10 cellular contexts compared by ENCODE assay signal in the genomic region with DNA sequence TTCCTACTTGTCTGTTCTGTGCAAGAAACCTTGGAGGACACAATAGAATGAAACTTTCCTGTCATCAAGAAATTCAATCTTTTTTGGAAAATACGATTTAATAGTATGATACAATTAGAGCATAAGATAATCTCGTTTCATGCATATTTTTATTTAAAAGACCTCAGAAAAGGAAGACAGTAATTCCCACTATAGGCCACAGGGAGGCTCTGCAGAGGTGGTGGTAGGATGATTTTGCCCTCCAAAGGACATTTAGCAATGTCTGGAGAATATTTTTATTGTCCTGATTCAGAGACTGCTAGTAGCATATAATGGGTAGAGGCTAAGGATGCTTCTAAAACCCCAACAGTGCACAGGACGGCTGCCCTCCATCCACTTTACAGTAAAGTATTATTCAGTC.
A peak's percentile ranks its signal among the peaks of the same experiment; 100 is the strongest.
DNase-seq lines count a peak whose midpoint lies in the region; ATAC-seq and TF ChIP-seq lines count a peak whose summit lies in the region.
"Had no signal": no experiment of that assay in that cellular context is flagged by ENCODE, and none has a peak within 500 bp of the region (broad histone marks: within the 10 kb centered on the region; RNA-seq: fewer than 3 reads in every experiment).

No MANE protein-coding gene starts in this region.

- POLR2A ChIA-PET in activated CD4-positive, alpha-beta memory T cell treated with anti-CD3 and anti-CD28 coated beads for 36 hours (lab: Charles Lee), result no interaction called here

- ATAC-seq in upper lobe of left lung (ENCODE audit: low FRiP score in 2 of 2) (no peak), GM18870 (IDR thresholded peaks at IDR 0.05; ENCODE audit: unreplicated experiment) (no peak), HG03469 (IDR thresholded peaks at IDR 0.05; ENCODE audit: unreplicated experiment) (no peak)

- DNase-seq in GM03348 (ENCODE audit: low spot score) (peak; percentile 12), Kasumi-1 (lab: John Stamatoyannopoulos, UW) (peak; percentile 33 to 56), astrocyte of the hippocampus (ENCODE audit: low read depth, low spot score) (peak; percentile 8), mesothelial cell of epicardium (ENCODE audit: low spot score in 2 of 2, unreplicated experiment in 2 of 2) (no peak), upper lobe of left lung (no peak)
- no peak for DNase-seq in activated CD4-positive, alpha-beta memory T cell treated with anti-CD3 and anti-CD28 coated beads for 36 hours
- DNase-seq: activated CD4-positive, CD25-positive, alpha-beta regulatory T cell; NCI-H146 had no signal

- H3K27ac ChIP-seq in upper lobe of left lung, result no peak overlapping the region

- no peak overlapping the region for H3K4me3 Mint-ChIP-seq in mesothelial cell of epicardium
- no peak overlapping the region for H3K4me3 Mint-ChIP-seq in activated CD4-positive, alpha-beta memory T cell treated with anti-CD3 and anti-CD28 coated beads for 36 hours

- TF ChIP-seq EP300 in upper lobe of left lung (IDR thresholded peaks at IDR 0.05), result no peak

- TF ChIP-seq CTCF in mesothelial cell of epicardium (IDR thresholded peaks at IDR 0.05; ENCODE audit: unreplicated experiment) (peak; percentile 45), upper lobe of left lung (IDR thresholded peaks at IDR 0.05) (no peak)

- no peak overlapping the region for H3K4me3 ChIP-seq in upper lobe of left lung

- 30 to 47% methylated on average over 3 of the region's 3 CpGs for WGBS in upper lobe of left lung, 2 donors

- no peak for TF ChIP-seq POLR2A in upper lobe of left lung (IDR thresholded peaks at IDR 0.05)

- peaks cover 3% of the 10 kb centered on the region for H3K9me3 Mint-ChIP-seq in mesothelial cell of epicardium
- no peaks in the 10 kb centered on the region for H3K9me3 Mint-ChIP-seq in activated CD4-positive, alpha-beta memory T cell treated with anti-CD3 and anti-CD28 coated beads for 36 hours

- H3K4me1 Mint-ChIP-seq in mesothelial cell of epicardium, result peaks cover 3% of the 10 kb centered on the region
- H3K4me1 Mint-ChIP-seq in activated CD4-positive, alpha-beta memory T cell treated with anti-CD3 and anti-CD28 coated beads for 36 hours (ENCODE audit: low read depth), result peaks cover under 1% of the 10 kb centered on the region

- no peaks in the 10 kb centered on the region for H3K4me1 ChIP-seq in upper lobe of left lung

- no peaks in the 10 kb centered on the region for H3K36me3 ChIP-seq in upper lobe of left lung

- no peaks in the 10 kb centered on the region for H3K36me3 Mint-ChIP-seq in mesothelial cell of epicardium
- no peaks in the 10 kb centered on the region for H3K36me3 Mint-ChIP-seq in activated CD4-positive, alpha-beta memory T cell treated with anti-CD3 and anti-CD28 coated beads for 36 hours

- CTCF ChIA-PET in activated CD4-positive, alpha-beta memory T cell treated with anti-CD3 and anti-CD28 coated beads for 36 hours (lab: Charles Lee), result no interaction called here

- H3K27ac Mint-ChIP-seq in mesothelial cell of epicardium, result no peak overlapping the region
- H3K27ac Mint-ChIP-seq in activated CD4-positive, alpha-beta memory T cell treated with anti-CD3 and anti-CD28 coated beads for 36 hours, result no peak overlapping the region

- intact Hi-C loops in activated CD4-positive, alpha-beta memory T cell treated with anti-CD3 and anti-CD28 coated beads for 36 hours (cut with micrococcal nuclease), result loop anchor here (5.0 kb wide), 1 partner anchor 78 kb away; no protein-coding TSS in a partner anchor

- H3K27me3 ChIP-seq in upper lobe of left lung, result no peaks in the 10 kb centered on the region

- no peaks in the 10 kb centered on the region for H3K9me3 ChIP-seq in upper lobe of left lung

- no peaks in the 10 kb centered on the region for H3K27me3 Mint-ChIP-seq in mesothelial cell of epicardium (ENCODE audit: low read depth)
- no peaks in the 10 kb centered on the region for H3K27me3 Mint-ChIP-seq in activated CD4-positive, alpha-beta memory T cell treated with anti-CD3 and anti-CD28 coated beads for 36 hours

Comparison
In these comparisons a context has a peak if more than half of its experiments do, and no peak if none do; other contexts are left out.
1. DNase-seq: peak in GM03348 (single experiment), Kasumi-1 (2 of 2) and astrocyte of the hippocampus (single experiment); none in mesothelial cell of epicardium (0 of 2), upper lobe of left lung (0 of 2) and activated CD4-positive, alpha-beta memory T cell treated with anti-CD3 and anti-CD28 coated beads for 36 hours (single experiment).